Comparison of ENCODE assay signal across 8 cellular contexts in the genomic region with DNA sequence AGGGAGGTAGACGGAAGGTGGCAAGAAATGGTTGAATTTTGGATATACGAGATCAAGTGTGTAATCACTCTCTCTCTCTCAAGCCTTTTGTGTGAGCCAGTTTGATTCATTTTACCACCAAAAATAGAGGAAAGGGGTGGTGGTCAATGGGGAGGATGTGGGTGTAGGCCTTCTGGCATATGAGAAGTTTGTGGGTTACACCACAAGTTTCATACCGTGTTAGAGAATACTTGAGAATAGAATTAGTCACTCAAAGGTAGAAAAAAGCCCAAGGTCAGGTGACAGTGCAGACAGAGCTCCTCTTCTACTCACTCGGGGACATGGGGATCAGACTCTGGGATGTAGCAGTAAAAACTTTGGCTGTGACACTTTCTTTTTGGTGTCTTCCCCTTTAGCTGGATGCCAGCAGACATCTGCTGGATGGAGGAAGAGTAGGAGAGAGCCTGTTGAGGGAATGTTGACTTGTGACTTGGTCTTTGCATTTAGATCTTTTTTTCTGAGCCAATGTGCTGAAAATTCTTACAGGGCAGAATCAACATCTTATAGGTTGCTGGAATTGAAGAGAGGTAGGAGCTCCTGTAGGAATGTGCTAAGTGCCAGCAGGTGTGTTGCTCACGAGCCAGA. TPM values are rescaled to one million over a fixed set of nuclear protein-coding genes. Genes with fewer than 3 reads are reported as not detected.
DNase-seq lines count a peak whose midpoint lies in the region; ATAC-seq and TF ChIP-seq lines count a peak whose summit lies in the region.

No MANE protein-coding gene starts in this region.

- intact Hi-C loops in activated CD8-positive, alpha-beta T cell treated with anti-CD3 and anti-CD28 coated beads for 36 hours (cut with micrococcal nuclease) = loop anchor here (5.0 kb wide), 1 partner anchor 42 kb away; a partner anchor contains a TSS
- intact Hi-C loops in Caco-2 (cut with micrococcal nuclease; ENCODE audit: unreplicated experiment) = no loop called here

- no peak for TF ChIP-seq CTCF in activated CD8-positive, alpha-beta T cell treated with anti-CD3 and anti-CD28 coated beads for 36 hours (IDR thresholded peaks at IDR 0.05)
- TF ChIP-seq CTCF in Caco-2 (IDR thresholded peaks at IDR 0.05; ENCODE audit: insufficient read depth in 1 of 2, low read depth in 1 of 2, low read length in 1 of 2, severe bottlenecking in 1 of 2, unreplicated experiment in 1 of 2) = no peak

- H3K4me1 ChIP-seq in Caco-2 = no peaks in the 10 kb centered on the region

- peak; percentile 90 for DNase-seq in activated CD8-positive, alpha-beta T cell treated with anti-CD3 and anti-CD28 coated beads for 36 hours
- DNase-seq in stimulated activated CD4-positive, alpha-beta T cell treated with anti-CD3 and anti-CD28 coated beads, TNF-alpha, amount 100 ng/mL, for 1 hour (ENCODE audit: low read depth in 3 of 3, low spot score in 1 of 3) = peak in 2 of 3 donors; percentile 6 to 9
- DNase-seq in Caco-2 = no peak
- no peak for DNase-seq in NCI-H1417 treated with DMSO at 0.1 percent for 48 hours (lab: John Stamatoyannopoulos, UW)
- no peak for DNase-seq in HuH-7 (ENCODE audit: low spot score)
- DNase-seq in NCI-H82 (lab: John Stamatoyannopoulos, UW) = no peak

- no peaks in the 10 kb centered on the region for H3K36me3 ChIP-seq in Caco-2 (ENCODE audit: control insufficient read depth, insufficient read depth, low read length)

- peaks cover 22% of the 10 kb centered on the region for H3K27me3 Mint-ChIP-seq in activated CD8-positive, alpha-beta T cell treated with anti-CD3 and anti-CD28 coated beads for 36 hours
- no peaks in the 10 kb centered on the region for H3K27me3 Mint-ChIP-seq in Caco-2 (ENCODE audit: insufficient read depth, unreplicated experiment)

- H3K27me3 ChIP-seq in Caco-2 (replicated peaks; ENCODE audit: control insufficient read depth, insufficient read depth, low read length) = no peaks in the 10 kb centered on the region

- peaks cover 3% of the 10 kb centered on the region for H3K36me3 Mint-ChIP-seq in activated CD8-positive, alpha-beta T cell treated with anti-CD3 and anti-CD28 coated beads for 36 hours (ENCODE audit: low read depth)
- H3K36me3 Mint-ChIP-seq in Caco-2 (ENCODE audit: insufficient read depth, unreplicated experiment) = no peaks in the 10 kb centered on the region

- POLR2A ChIA-PET in activated CD8-positive, alpha-beta T cell treated with anti-CD3 and anti-CD28 coated beads for 36 hours (lab: Charles Lee) = interaction anchor here (0.9 to 2.0 kb wide), 6 partner anchors 8 to 86 kb away, joined by 3 to 10 read pairs (median 3); a partner anchor contains a TSS
- POLR2A ChIA-PET in Caco-2 (lab: Charles Lee) = no interaction called here

- H3K4me3 ChIP-seq in Caco-2 (ENCODE audit: low read depth, low read length) = no peak overlapping the region

- H3K9me3 ChIP-seq in Caco-2 = no peaks in the 10 kb centered on the region

- peaks cover 2% of the 10 kb centered on the region for H3K4me1 Mint-ChIP-seq in activated CD8-positive, alpha-beta T cell treated with anti-CD3 and anti-CD28 coated beads for 36 hours (ENCODE audit: low read depth)
- H3K4me1 Mint-ChIP-seq in Caco-2 (ENCODE audit: low read depth, unreplicated experiment) = peaks cover 4% of the 10 kb centered on the region

- H3K4me3 Mint-ChIP-seq in activated CD8-positive, alpha-beta T cell treated with anti-CD3 and anti-CD28 coated beads for 36 hours = no peak overlapping the region
- no peak overlapping the region for H3K4me3 Mint-ChIP-seq in Caco-2 (ENCODE audit: unreplicated experiment)

- no peak overlapping the region for H3K27ac Mint-ChIP-seq in activated CD8-positive, alpha-beta T cell treated with anti-CD3 and anti-CD28 coated beads for 36 hours
- H3K27ac Mint-ChIP-seq in Caco-2 (ENCODE audit: unreplicated experiment) = no peak overlapping the region

- ATAC-seq in GM19328 (IDR thresholded peaks at IDR 0.05; ENCODE audit: unreplicated experiment) (peak; percentile 100), HG03139 (IDR thresholded peaks at IDR 0.05; ENCODE audit: unreplicated experiment) (peak; percentile 100)
- peak; percentile 96 for ATAC-seq in activated CD8-positive, alpha-beta T cell treated with anti-CD3 and anti-CD28 coated beads for 36 hours

- CTCF ChIA-PET in activated CD8-positive, alpha-beta T cell treated with anti-CD3 and anti-CD28 coated beads for 36 hours (lab: Charles Lee) = interaction anchor here (0.7 to 3.5 kb wide), 7 partner anchors 14 to 200 kb away, joined by 3 to 19 read pairs (median 5); no protein-coding TSS in a partner anchor
- CTCF ChIA-PET in Caco-2 (lab: Charles Lee) = no interaction called here

- no TSS peak for BruUV-seq in Caco-2 (replicated peaks; lab: Mats Ljungman, UMichigan)

- H3K9me3 Mint-ChIP-seq in activated CD8-positive, alpha-beta T cell treated with anti-CD3 and anti-CD28 coated beads for 36 hours = peaks cover 5% of the 10 kb centered on the region
- no peaks in the 10 kb centered on the region for H3K9me3 Mint-ChIP-seq in Caco-2 (ENCODE audit: unreplicated experiment)

RNA-seq across cellular contexts. Expression of a gene that starts 43.8 kb away (rescaled TPM):
- 10 to 100 TPM; 19.8 to 21.9 TPM for total RNA-seq in activated CD8-positive, alpha-beta T cell treated with anti-CD3 and anti-CD28 coated beads for 36 hours
- 101 and 102 TPM in 2 replicates for total RNA-seq in Caco-2 (2022)

Comparison
In these comparisons a context has a peak if more than half of its experiments do, and no peak if none do; other contexts are left out.
1. DNase-seq: peak in activated CD8-positive, alpha-beta T cell treated with anti-CD3 and anti-CD28 coated beads for 36 hours (single experiment) and stimulated activated CD4-positive, alpha-beta T cell treated with anti-CD3 and anti-CD28 coated beads, TNF-alpha, amount 100 ng/mL, for 1 hour (2 of 3); none in Caco-2 (0 of 2), NCI-H1417 treated with DMSO at 0.1 percent for 48 hours (single experiment), HuH-7 (single experiment) and NCI-H82 (single experiment).
2. Peak in every context shown above with its lines, with median percentiles within 50 percentile points of each other: ATAC-seq.